In the genomic region with DNA sequence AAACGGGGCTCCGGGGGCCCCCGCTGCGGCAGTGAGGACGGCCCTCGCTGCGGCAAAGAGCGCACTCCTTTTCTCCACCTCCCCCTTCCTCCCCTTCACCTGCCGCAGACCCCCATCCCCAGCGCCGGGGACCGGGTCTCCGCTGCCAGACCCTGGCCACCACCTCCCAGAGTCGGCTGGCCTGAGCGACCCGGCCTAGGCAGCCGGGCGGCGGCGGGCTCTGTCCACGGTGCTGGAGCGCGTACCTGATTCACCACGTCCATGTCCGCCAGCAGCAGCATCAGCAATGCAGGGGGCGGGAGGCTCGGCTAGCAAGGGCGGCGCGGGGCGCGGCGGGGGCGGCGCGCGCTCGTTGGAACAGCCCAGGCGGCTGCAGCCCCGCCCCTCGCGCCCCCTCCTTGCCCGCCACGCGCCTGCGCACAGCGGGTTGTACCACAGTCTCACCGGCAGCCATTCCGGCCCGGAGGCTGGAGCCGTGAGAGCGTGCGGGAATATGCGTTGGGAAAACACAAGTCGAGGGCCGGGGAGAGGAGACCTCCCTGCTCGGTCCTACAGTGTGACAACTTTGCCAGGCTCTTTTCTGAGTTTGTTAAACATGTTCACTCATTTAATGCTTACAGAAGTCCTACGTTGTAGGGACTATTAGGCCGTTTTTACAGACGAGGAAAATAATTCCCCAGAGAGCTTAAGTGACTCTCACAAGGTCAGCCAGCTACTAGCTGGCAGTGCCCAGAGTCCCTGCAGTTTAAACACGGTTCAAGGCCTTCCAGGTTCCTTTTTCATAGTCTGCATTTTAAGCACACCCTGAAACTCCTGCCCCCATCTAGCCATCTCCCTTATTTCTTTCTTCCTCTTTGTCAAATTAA, we compare ENCODE assay signal across 1 cellular context.
TF ChIP-seq lines count a peak whose summit lies in the region.

A gene (minus strand): TSS at position 288 of the 866 bp plus-strand sequence. CDS start 7 bp downstream, at position 281.

TF ChIP-seq in GM12878, 131 proteins besides CTCF, POLR2A, EP300 and RAD21 (continued from another document and continues in another):
- TF ChIP-seq, protein P1, sequence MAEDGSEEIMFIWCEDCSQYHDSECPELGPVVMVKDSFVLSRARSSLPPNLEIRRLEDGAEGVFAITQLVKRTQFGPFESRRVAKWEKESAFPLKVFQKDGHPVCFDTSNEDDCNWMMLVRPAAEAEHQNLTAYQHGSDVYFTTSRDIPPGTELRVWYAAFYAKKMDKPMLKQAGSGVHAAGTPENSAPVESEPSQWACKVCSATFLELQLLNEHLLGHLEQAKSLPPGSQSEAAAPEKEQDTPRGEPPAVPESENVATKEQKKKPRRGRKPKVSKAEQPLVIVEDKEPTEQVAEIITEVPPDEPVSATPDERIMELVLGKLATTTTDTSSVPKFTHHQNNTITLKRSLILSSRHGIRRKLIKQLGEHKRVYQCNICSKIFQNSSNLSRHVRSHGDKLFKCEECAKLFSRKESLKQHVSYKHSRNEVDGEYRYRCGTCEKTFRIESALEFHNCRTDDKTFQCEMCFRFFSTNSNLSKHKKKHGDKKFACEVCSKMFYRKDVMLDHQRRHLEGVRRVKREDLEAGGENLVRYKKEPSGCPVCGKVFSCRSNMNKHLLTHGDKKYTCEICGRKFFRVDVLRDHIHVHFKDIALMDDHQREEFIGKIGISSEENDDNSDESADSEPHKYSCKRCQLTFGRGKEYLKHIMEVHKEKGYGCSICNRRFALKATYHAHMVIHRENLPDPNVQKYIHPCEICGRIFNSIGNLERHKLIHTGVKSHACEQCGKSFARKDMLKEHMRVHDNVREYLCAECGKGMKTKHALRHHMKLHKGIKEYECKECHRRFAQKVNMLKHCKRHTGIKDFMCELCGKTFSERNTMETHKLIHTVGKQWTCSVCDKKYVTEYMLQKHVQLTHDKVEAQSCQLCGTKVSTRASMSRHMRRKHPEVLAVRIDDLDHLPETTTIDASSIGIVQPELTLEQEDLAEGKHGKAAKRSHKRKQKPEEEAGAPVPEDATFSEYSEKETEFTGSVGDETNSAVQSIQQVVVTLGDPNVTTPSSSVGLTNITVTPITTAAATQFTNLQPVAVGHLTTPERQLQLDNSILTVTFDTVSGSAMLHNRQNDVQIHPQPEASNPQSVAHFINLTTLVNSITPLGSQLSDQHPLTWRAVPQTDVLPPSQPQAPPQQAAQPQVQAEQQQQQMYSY (CRISPR knock-in tag; IDR thresholded peaks at IDR 0.05): no peak
- 0 out of 2 replicates have a peak, but pooled peaks have one; percentile 42 for TF ChIP-seq ZNF24 (IDR thresholded peaks at IDR 0.05)
- 0 out of 2 replicates have a peak, but pooled peaks have one; percentile 43 for TF ChIP-seq NR2F1 (conservative IDR thresholded peaks at IDR 0.05)
- TF ChIP-seq, protein P2, sequence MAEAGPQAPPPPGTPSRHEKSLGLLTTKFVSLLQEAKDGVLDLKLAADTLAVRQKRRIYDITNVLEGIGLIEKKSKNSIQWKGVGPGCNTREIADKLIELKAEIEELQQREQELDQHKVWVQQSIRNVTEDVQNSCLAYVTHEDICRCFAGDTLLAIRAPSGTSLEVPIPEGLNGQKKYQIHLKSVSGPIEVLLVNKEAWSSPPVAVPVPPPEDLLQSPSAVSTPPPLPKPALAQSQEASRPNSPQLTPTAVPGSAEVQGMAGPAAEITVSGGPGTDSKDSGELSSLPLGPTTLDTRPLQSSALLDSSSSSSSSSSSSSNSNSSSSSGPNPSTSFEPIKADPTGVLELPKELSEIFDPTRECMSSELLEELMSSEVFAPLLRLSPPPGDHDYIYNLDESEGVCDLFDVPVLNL (IDR thresholded peaks at IDR 0.05; ENCODE audit: low read depth, low read length): no peak
- TF ChIP-seq MTA2 (IDR thresholded peaks at IDR 0.05; ENCODE audit: low read depth): no peak
- TF ChIP-seq TAF1 (IDR thresholded peaks at IDR 0.05; ENCODE audit: borderline replicate concordance, low read depth, low read length): peak; percentile 69; the same call in 1 of the 2 replicates
- TF ChIP-seq DPF2 (IDR thresholded peaks at IDR 0.05): peak; percentile 63; the same call in 1 of the 2 replicates
- peak; percentile 90 for TF ChIP-seq JUND (IDR thresholded peaks at IDR 0.05; ENCODE audit: low read depth, low read length)
- no peak for TF ChIP-seq FOXM1 (IDR thresholded peaks at IDR 0.05; ENCODE audit: low read depth, low read length)
- peak; percentile 54; the same call in 1 of the 2 replicates for TF ChIP-seq SMAD5 (IDR thresholded peaks at IDR 0.05; ENCODE audit: low read depth)
- peak; percentile 42 to 87 for TF ChIP-seq EGR1 (IDR thresholded peaks at IDR 0.05; ENCODE audit: borderline replicate concordance in 1 of 2, low read depth in 2 of 2, low read length in 2 of 2)
- no peak for TF ChIP-seq SREBF2 (IDR thresholded peaks at IDR 0.05; ENCODE audit: low read length)
- no peak for TF ChIP-seq RBBP5 (conservative IDR thresholded peaks at IDR 0.05)
- no peak for TF ChIP-seq POU2F2 (IDR thresholded peaks at IDR 0.05; ENCODE audit: borderline replicate concordance, low read depth, low read length)
- TF ChIP-seq RB1 (IDR thresholded peaks at IDR 0.05; ENCODE audit: borderline replicate concordance): peak; percentile 43; the same call in 1 of the 2 replicates
- peak; percentile 79 for TF ChIP-seq IKZF1 (conservative IDR thresholded peaks at IDR 0.05)
- TF ChIP-seq LARP7 (IDR thresholded peaks at IDR 0.05): peak; percentile 74; the same call in 1 of the 2 replicates
- TF ChIP-seq, protein P3, sequence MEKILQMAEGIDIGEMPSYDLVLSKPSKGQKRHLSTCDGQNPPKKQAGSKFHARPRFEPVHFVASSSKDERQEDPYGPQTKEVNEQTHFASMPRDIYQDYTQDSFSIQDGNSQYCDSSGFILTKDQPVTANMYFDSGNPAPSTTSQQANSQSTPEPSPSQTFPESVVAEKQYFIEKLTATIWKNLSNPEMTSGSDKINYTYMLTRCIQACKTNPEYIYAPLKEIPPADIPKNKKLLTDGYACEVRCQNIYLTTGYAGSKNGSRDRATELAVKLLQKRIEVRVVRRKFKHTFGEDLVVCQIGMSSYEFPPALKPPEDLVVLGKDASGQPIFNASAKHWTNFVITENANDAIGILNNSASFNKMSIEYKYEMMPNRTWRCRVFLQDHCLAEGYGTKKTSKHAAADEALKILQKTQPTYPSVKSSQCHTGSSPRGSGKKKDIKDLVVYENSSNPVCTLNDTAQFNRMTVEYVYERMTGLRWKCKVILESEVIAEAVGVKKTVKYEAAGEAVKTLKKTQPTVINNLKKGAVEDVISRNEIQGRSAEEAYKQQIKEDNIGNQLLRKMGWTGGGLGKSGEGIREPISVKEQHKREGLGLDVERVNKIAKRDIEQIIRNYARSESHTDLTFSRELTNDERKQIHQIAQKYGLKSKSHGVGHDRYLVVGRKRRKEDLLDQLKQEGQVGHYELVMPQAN (conservative IDR thresholded peaks at IDR 0.05): peak; percentile 73
- TF ChIP-seq, protein P4, sequence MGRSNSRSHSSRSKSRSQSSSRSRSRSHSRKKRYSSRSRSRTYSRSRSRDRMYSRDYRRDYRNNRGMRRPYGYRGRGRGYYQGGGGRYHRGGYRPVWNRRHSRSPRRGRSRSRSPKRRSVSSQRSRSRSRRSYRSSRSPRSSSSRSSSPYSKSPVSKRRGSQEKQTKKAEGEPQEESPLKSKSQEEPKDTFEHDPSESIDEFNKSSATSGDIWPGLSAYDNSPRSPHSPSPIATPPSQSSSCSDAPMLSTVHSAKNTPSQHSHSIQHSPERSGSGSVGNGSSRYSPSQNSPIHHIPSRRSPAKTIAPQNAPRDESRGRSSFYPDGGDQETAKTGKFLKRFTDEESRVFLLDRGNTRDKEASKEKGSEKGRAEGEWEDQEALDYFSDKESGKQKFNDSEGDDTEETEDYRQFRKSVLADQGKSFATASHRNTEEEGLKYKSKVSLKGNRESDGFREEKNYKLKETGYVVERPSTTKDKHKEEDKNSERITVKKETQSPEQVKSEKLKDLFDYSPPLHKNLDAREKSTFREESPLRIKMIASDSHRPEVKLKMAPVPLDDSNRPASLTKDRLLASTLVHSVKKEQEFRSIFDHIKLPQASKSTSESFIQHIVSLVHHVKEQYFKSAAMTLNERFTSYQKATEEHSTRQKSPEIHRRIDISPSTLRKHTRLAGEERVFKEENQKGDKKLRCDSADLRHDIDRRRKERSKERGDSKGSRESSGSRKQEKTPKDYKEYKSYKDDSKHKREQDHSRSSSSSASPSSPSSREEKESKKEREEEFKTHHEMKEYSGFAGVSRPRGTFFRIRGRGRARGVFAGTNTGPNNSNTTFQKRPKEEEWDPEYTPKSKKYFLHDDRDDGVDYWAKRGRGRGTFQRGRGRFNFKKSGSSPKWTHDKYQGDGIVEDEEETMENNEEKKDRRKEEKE (IDR thresholded peaks at IDR 0.05): no peak
- TF ChIP-seq SIN3A (IDR thresholded peaks at IDR 0.05; ENCODE audit: low read depth, low read length): peak; percentile 53; the same call in 1 of the 2 replicates
- peak; percentile 47 for TF ChIP-seq KLF5 (IDR thresholded peaks at IDR 0.05; ENCODE audit: partially characterized antibody)
- TF ChIP-seq ZNF207 (IDR thresholded peaks at IDR 0.05; ENCODE audit: borderline replicate concordance): peak; percentile 67; the same call in 1 of the 2 replicates
- no peak for TF ChIP-seq CHD4 (IDR thresholded peaks at IDR 0.05)
- 0 out of 2 replicates have a peak, but pooled peaks have one; percentile 21 for TF ChIP-seq KAT2A (conservative IDR thresholded peaks at IDR 0.05; ENCODE audit: control insufficient read depth, low read depth, low read length)
- peak; percentile 65; the same call in 1 of the 2 replicates for TF ChIP-seq GATAD2B (conservative IDR thresholded peaks at IDR 0.05; ENCODE audit: low read depth)
- peak; percentile 77 for TF ChIP-seq POLR2AphosphoS5 (IDR thresholded peaks at IDR 0.05; ENCODE audit: low read length)
- TF ChIP-seq, protein P5, sequence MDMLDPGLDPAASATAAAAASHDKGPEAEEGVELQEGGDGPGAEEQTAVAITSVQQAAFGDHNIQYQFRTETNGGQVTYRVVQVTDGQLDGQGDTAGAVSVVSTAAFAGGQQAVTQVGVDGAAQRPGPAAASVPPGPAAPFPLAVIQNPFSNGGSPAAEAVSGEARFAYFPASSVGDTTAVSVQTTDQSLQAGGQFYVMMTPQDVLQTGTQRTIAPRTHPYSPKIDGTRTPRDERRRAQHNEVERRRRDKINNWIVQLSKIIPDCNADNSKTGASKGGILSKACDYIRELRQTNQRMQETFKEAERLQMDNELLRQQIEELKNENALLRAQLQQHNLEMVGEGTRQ (IDR thresholded peaks at IDR 0.05; ENCODE audit: borderline replicate concordance, low read depth, low read length): no peak
- TF ChIP-seq, protein P6, sequence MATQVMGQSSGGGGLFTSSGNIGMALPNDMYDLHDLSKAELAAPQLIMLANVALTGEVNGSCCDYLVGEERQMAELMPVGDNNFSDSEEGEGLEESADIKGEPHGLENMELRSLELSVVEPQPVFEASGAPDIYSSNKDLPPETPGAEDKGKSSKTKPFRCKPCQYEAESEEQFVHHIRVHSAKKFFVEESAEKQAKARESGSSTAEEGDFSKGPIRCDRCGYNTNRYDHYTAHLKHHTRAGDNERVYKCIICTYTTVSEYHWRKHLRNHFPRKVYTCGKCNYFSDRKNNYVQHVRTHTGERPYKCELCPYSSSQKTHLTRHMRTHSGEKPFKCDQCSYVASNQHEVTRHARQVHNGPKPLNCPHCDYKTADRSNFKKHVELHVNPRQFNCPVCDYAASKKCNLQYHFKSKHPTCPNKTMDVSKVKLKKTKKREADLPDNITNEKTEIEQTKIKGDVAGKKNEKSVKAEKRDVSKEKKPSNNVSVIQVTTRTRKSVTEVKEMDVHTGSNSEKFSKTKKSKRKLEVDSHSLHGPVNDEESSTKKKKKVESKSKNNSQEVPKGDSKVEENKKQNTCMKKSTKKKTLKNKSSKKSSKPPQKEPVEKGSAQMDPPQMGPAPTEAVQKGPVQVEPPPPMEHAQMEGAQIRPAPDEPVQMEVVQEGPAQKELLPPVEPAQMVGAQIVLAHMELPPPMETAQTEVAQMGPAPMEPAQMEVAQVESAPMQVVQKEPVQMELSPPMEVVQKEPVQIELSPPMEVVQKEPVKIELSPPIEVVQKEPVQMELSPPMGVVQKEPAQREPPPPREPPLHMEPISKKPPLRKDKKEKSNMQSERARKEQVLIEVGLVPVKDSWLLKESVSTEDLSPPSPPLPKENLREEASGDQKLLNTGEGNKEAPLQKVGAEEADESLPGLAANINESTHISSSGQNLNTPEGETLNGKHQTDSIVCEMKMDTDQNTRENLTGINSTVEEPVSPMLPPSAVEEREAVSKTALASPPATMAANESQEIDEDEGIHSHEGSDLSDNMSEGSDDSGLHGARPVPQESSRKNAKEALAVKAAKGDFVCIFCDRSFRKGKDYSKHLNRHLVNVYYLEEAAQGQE (IDR thresholded peaks at IDR 0.05; ENCODE audit: low read depth, low read length): peak; percentile 98
- TF ChIP-seq, protein P7, sequence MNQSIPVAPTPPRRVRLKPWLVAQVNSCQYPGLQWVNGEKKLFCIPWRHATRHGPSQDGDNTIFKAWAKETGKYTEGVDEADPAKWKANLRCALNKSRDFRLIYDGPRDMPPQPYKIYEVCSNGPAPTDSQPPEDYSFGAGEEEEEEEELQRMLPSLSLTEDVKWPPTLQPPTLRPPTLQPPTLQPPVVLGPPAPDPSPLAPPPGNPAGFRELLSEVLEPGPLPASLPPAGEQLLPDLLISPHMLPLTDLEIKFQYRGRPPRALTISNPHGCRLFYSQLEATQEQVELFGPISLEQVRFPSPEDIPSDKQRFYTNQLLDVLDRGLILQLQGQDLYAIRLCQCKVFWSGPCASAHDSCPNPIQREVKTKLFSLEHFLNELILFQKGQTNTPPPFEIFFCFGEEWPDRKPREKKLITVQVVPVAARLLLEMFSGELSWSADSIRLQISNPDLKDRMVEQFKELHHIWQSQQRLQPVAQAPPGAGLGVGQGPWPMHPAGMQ (IDR thresholded peaks at IDR 0.05; ENCODE audit: borderline replicate concordance): no peak
- TF ChIP-seq RCOR1 (conservative IDR thresholded peaks at IDR 0.05; ENCODE audit: low read depth, low read length): 0 out of 2 replicates have a peak, but pooled peaks have one; percentile 79
- 0 out of 4 replicates have a peak, but pooled peaks of 1 of the 2 experiments have one; percentile 18 for TF ChIP-seq IKZF2 (IDR thresholded peaks at IDR 0.05)
- peak in 1 of 2 experiments; percentile 54; a peak in 1 of 4 replicates for TF ChIP-seq BHLHE40 (IDR thresholded peaks at IDR 0.05; ENCODE audit: borderline replicate concordance in 1 of 2, low read depth in 2 of 2, low read length in 1 of 2)
- TF ChIP-seq NR2C1 (IDR thresholded peaks at IDR 0.05): no peak
- TF ChIP-seq NFXL1 (IDR thresholded peaks at IDR 0.05; ENCODE audit: borderline replicate concordance): no peak
- peak; percentile 44; the same call in 1 of the 2 replicates for TF ChIP-seq CREM (IDR thresholded peaks at IDR 0.05; ENCODE audit: low read depth)
- TF ChIP-seq, protein P8, sequence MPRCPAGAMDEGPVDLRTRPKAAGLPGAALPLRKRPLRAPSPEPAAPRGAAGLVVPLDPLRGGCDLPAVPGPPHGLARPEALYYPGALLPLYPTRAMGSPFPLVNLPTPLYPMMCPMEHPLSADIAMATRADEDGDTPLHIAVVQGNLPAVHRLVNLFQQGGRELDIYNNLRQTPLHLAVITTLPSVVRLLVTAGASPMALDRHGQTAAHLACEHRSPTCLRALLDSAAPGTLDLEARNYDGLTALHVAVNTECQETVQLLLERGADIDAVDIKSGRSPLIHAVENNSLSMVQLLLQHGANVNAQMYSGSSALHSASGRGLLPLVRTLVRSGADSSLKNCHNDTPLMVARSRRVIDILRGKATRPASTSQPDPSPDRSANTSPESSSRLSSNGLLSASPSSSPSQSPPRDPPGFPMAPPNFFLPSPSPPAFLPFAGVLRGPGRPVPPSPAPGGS (IDR thresholded peaks at IDR 0.05; ENCODE audit: borderline replicate concordance, insufficient read depth, low read depth, low read length, poor library complexity, severe bottlenecking): peak; percentile 18
- 0 out of 2 replicates have a peak, but pooled peaks have one; percentile 56 for TF ChIP-seq PML (IDR thresholded peaks at IDR 0.05; ENCODE audit: low read length)
- no peak for TF ChIP-seq BRCA1 (IDR thresholded peaks at IDR 0.05; ENCODE audit: low read depth, low read length)
- TF ChIP-seq HDGF (IDR thresholded peaks at IDR 0.05): no peak
- TF ChIP-seq JUNB (IDR thresholded peaks at IDR 0.05): no peak
